In genomic region chr6:169173532-169174268, GRCh38 we compare ENCODE assay signal across 15 cellular contexts.
DNase-seq lines count a peak whose midpoint lies in the region; ATAC-seq and TF ChIP-seq lines count a peak whose summit lies in the region.
"Had no signal": no experiment of that assay in that cellular context is flagged by ENCODE, and none has a peak within 500 bp of the region (broad histone marks: within the 10 kb centered on the region; RNA-seq: fewer than 3 reads in every experiment).

No MANE protein-coding gene starts in this region.

- no peaks in the 10 kb centered on the region for H3K79me2 ChIP-seq in HCT116 (ENCODE audit: insufficient read depth, low read length)
- no peaks in the 10 kb centered on the region for H3K79me2 ChIP-seq in smooth muscle cell (ENCODE audit: low read depth)
- H3K79me2 ChIP-seq in mesendoderm (ENCODE audit: control insufficient read depth, insufficient read depth, low read length) = no peaks in the 10 kb centered on the region

- H4K8ac ChIP-seq in mesendoderm (ENCODE audit: low read depth, low read length) = no peak overlapping the region

- H3K27ac ChIP-seq in HCT116 (ENCODE audit: low read depth, low read length) = no peak overlapping the region
- H3K27ac ChIP-seq in SJSA1 = peak overlapping the region; percentile 96
- H3K27ac ChIP-seq in foreskin keratinocyte = peak overlapping the region; percentile 80
- peak overlapping the region; percentile 48 for H3K27ac ChIP-seq in smooth muscle cell (ENCODE audit: low read depth)
- no peak overlapping the region for H3K27ac ChIP-seq in mesendoderm (ENCODE audit: low read depth, low read length)

- H2BK120ac ChIP-seq in mesendoderm (ENCODE audit: low read depth, low read length) = no peak overlapping the region

- no peak overlapping the region for H3K56ac ChIP-seq in mesendoderm (ENCODE audit: low read length)

- H3K9me3 Mint-ChIP-seq in activated CD8-positive, alpha-beta T cell treated with anti-CD3 and anti-CD28 coated beads for 36 hours = no peaks in the 10 kb centered on the region
- H3K9me3 Mint-ChIP-seq: activated CD4-positive, alpha-beta T cell treated with anti-CD3 and anti-CD28 coated beads, Interleukin-2, amount 10 ng/mL, durations not matched to agents 7 days and 5 days; mesothelial cell of epicardium had no signal

- CTCF ChIA-PET in HCT116 (lab: Charles Lee) = no interaction called here
- CTCF ChIA-PET in activated CD8-positive, alpha-beta T cell treated with anti-CD3 and anti-CD28 coated beads for 36 hours (lab: Charles Lee) = no interaction called here

- no peaks in the 10 kb centered on the region for H3K36me3 Mint-ChIP-seq in activated CD8-positive, alpha-beta T cell treated with anti-CD3 and anti-CD28 coated beads for 36 hours (ENCODE audit: low read depth)
- H3K36me3 Mint-ChIP-seq: mesothelial cell of epicardium had no signal

- H3K36me3 ChIP-seq in HCT116 (ENCODE audit: control insufficient read depth in 1 of 2, insufficient read depth in 2 of 2, low read length in 2 of 2) = no peaks in the 10 kb centered on the region
- peaks cover 31% of the 10 kb centered on the region for H3K36me3 ChIP-seq in SJSA1
- H3K36me3 ChIP-seq in smooth muscle cell (ENCODE audit: low read depth) = no peaks in the 10 kb centered on the region
- no peaks in the 10 kb centered on the region for H3K36me3 ChIP-seq in mesendoderm (ENCODE audit: control insufficient read depth, insufficient read depth, low read length)

- no peak for TF ChIP-seq POLR2A in HCT116 (IDR thresholded peaks at IDR 0.05; ENCODE audit: borderline replicate concordance, extremely low read depth, insufficient read depth, insufficient read length)

- TF ChIP-seq CTCF in HCT116 (IDR thresholded peaks at IDR 0.05 in 2 of 3, conservative IDR thresholded peaks at IDR 0.05 in 1 of 3; ENCODE audit: borderline replicate concordance in 1 of 3, insufficient read depth in 1 of 3, low read depth in 2 of 3, low read length in 2 of 3) (no peak), foreskin keratinocyte (conservative IDR thresholded peaks at IDR 0.05) (no peak), smooth muscle cell (IDR thresholded peaks at IDR 0.05; ENCODE audit: borderline replicate concordance, insufficient read depth, poor library complexity, severe bottlenecking) (no peak)
- TF ChIP-seq CTCF in activated CD8-positive, alpha-beta T cell treated with anti-CD3 and anti-CD28 coated beads for 36 hours (IDR thresholded peaks at IDR 0.05) = no peak

- no peaks in the 10 kb centered on the region for H3F3A ChIP-seq in smooth muscle cell (ENCODE audit: low read depth)

- no peak overlapping the region for H2AFZ ChIP-seq in HCT116 (ENCODE audit: low read depth, low read length, poor library complexity, severe bottlenecking)
- H2AFZ ChIP-seq in smooth muscle cell (ENCODE audit: low read depth) = no peak overlapping the region

- H3K9me2 ChIP-seq in HCT116 (ENCODE audit: insufficient read depth) = no peaks in the 10 kb centered on the region
- H3K9me2 ChIP-seq: SK-N-SH had no signal

- no peak for DNase-seq in HCT116 (ENCODE audit: low read depth, low spot score)
- peak; percentile 35 to 50 for DNase-seq in SJSA1 (ENCODE audit: low read depth in 1 of 2, low spot score in 2 of 2)
- DNase-seq in foreskin keratinocyte = peak; percentile 60 to 86
- no peak for DNase-seq in smooth muscle cell (lab: John Stamatoyannopoulos, UW; ENCODE audit: unreplicated experiment)
- DNase-seq in activated CD8-positive, alpha-beta T cell treated with anti-CD3 and anti-CD28 coated beads for 36 hours = no peak
- DNase-seq in NCI-H1048 (lab: John Stamatoyannopoulos, UW) = no peak
- no peak for DNase-seq in activated effector memory CD4-positive, alpha-beta T cell treated with Interleukin-2 at 50 U/mL for 16 hours
- no peak for DNase-seq in mesendoderm
- DNase-seq: activated CD4-positive, alpha-beta T cell treated with anti-CD3 and anti-CD28 coated beads, Interleukin-2, amount 10 ng/mL, durations not matched to agents 7 days and 5 days; activated naive CD4-positive, alpha-beta T cell treated with anti-CD3 and anti-CD28 coated beads, Interleukin-2, amount 50 U/mL, for 16 hours; activated T-cell treated with anti-CD3 and anti-CD28 coated beads for 4 hours; NCI-H2081 treated with DMSO at 0.1 percent for 48 hours; NCI-H524 treated with DMSO at 0.1 percent for 48 hours; SK-N-SH had no signal

- H3K4me3 Mint-ChIP-seq in activated CD8-positive, alpha-beta T cell treated with anti-CD3 and anti-CD28 coated beads for 36 hours = no peak overlapping the region
- H3K4me3 Mint-ChIP-seq: activated CD4-positive, alpha-beta T cell treated with anti-CD3 and anti-CD28 coated beads, Interleukin-2, amount 10 ng/mL, durations not matched to agents 7 days and 5 days; mesothelial cell of epicardium had no signal

- ATAC-seq in HCT116 (peak; percentile 39), foreskin keratinocyte (peak; percentile 82)
- no peak for ATAC-seq in activated CD8-positive, alpha-beta T cell treated with anti-CD3 and anti-CD28 coated beads for 36 hours

- H3K79me1 ChIP-seq in mesendoderm (ENCODE audit: low read length) = no peaks in the 10 kb centered on the region

- H2AK5ac ChIP-seq in mesendoderm (ENCODE audit: low read length) = no peak overlapping the region

- no peak overlapping the region for H3K9ac ChIP-seq in HCT116 (ENCODE audit: low read length)
- H3K9ac ChIP-seq in smooth muscle cell (ENCODE audit: low read depth) = no peak overlapping the region
- H3K9ac ChIP-seq in mesendoderm (ENCODE audit: low read length) = no peak overlapping the region
- H3K9ac ChIP-seq: SK-N-SH had no signal

- H3K27me3 ChIP-seq in HCT116 (ENCODE audit: insufficient read depth, low read length) (no peaks in the 10 kb centered on the region), SJSA1 (replicated peaks) (no peaks in the 10 kb centered on the region), foreskin keratinocyte (no peaks in the 10 kb centered on the region), smooth muscle cell (ENCODE audit: low read depth) (no peaks in the 10 kb centered on the region), mesendoderm (ENCODE audit: insufficient read depth, low read length, poor library complexity) (no peaks in the 10 kb centered on the region)

- POLR2A ChIA-PET in HCT116 (lab: Charles Lee) = no interaction called here
- POLR2A ChIA-PET in activated CD8-positive, alpha-beta T cell treated with anti-CD3 and anti-CD28 coated beads for 36 hours (lab: Charles Lee) = no interaction called here

- no TSS peak for BruUV-seq in HCT116 (replicated peaks; lab: Mats Ljungman, UMichigan)

- H3K27me3 Mint-ChIP-seq in activated CD8-positive, alpha-beta T cell treated with anti-CD3 and anti-CD28 coated beads for 36 hours = no peaks in the 10 kb centered on the region
- H3K27me3 Mint-ChIP-seq: activated CD4-positive, alpha-beta T cell treated with anti-CD3 and anti-CD28 coated beads, Interleukin-2, amount 10 ng/mL, durations not matched to agents 7 days and 5 days had no signal

- H3K4me2 ChIP-seq in HCT116 (ENCODE audit: low read length) (peak overlapping the region; percentile 48), smooth muscle cell (peak overlapping the region; percentile 38), mesendoderm (ENCODE audit: low read length) (no peak overlapping the region)
- H3K4me2 ChIP-seq: SK-N-SH had no signal

- H3K4ac ChIP-seq in mesendoderm (ENCODE audit: low read depth, low read length) = no peak overlapping the region

- intact Hi-C loops in HCT116 (cut with micrococcal nuclease) = no loop called here
- intact Hi-C loops in activated CD8-positive, alpha-beta T cell treated with anti-CD3 and anti-CD28 coated beads for 36 hours (cut with micrococcal nuclease) = no loop called here

- no peak overlapping the region for H2BK5ac ChIP-seq in mesendoderm (ENCODE audit: low read length)

- no peak for TF ChIP-seq RAD21 in HCT116 (IDR thresholded peaks at IDR 0.05; ENCODE audit: low read depth)

- H3K4me1 ChIP-seq in HCT116 (ENCODE audit: control insufficient read depth in 1 of 2, insufficient read depth in 2 of 2, low read length in 2 of 2) (peaks cover 18 to 53% of the 10 kb centered on the region in 2 experiments), SJSA1 (replicated peaks) (peaks cover 38% of the 10 kb centered on the region), foreskin keratinocyte (peaks cover 20% of the 10 kb centered on the region), smooth muscle cell (ENCODE audit: low read depth) (peaks cover 3% of the 10 kb centered on the region), mesendoderm (ENCODE audit: control insufficient read depth, low read depth, low read length) (no peaks in the 10 kb centered on the region)

- H4K20me1 ChIP-seq in HCT116 (ENCODE audit: insufficient read depth) (no peaks in the 10 kb centered on the region), smooth muscle cell (ENCODE audit: low read depth) (no peaks in the 10 kb centered on the region)

- WGBS in smooth muscle cell (ENCODE audit: low lambda C conversion rate) = 86% methylated on average over 25 of the region's 25 CpGs
- WGBS in mesendoderm (ENCODE audit: extremely low coverage, insufficient coverage, low lambda C conversion rate) = no CpG with 5 or more reads among the region's 25 CpGs

- H3K27ac Mint-ChIP-seq in activated CD8-positive, alpha-beta T cell treated with anti-CD3 and anti-CD28 coated beads for 36 hours = no peak overlapping the region
- H3K27ac Mint-ChIP-seq: activated CD4-positive, alpha-beta T cell treated with anti-CD3 and anti-CD28 coated beads, Interleukin-2, amount 10 ng/mL, durations not matched to agents 7 days and 5 days; mesothelial cell of epicardium had no signal

- H4K5ac ChIP-seq in mesendoderm (ENCODE audit: low read length) = no peak overlapping the region

- H3K9me3 ChIP-seq in HCT116 (ENCODE audit: control insufficient read depth in 1 of 2, insufficient read depth in 1 of 2, low read depth in 1 of 2, low read length in 2 of 2) = no peaks in the 10 kb centered on the region
- peaks cover 3% of the 10 kb centered on the region; the same call in 1 of the 2 replicates for H3K9me3 ChIP-seq in SJSA1 (replicated peaks)
- H3K9me3 ChIP-seq in smooth muscle cell (replicated peaks; ENCODE audit: low read depth) = no peaks in the 10 kb centered on the region
- H3K9me3 ChIP-seq: SK-N-SH had no signal

- no peak overlapping the region for H2BK15ac ChIP-seq in mesendoderm (replicated peaks; ENCODE audit: low read depth)

- no peak overlapping the region for H3K4me3 ChIP-seq in HCT116 (replicated peaks in 1 of 2; ENCODE audit: low read depth in 1 of 2, low read length in 2 of 2)
- no peak overlapping the region for H3K4me3 ChIP-seq in SJSA1
- H3K4me3 ChIP-seq in smooth muscle cell = no peak overlapping the region
- no peak overlapping the region for H3K4me3 ChIP-seq in mesendoderm (ENCODE audit: low read length)

- H3K18ac ChIP-seq in mesendoderm (ENCODE audit: low read length) = no peak overlapping the region

- no peak overlapping the region for H3K23ac ChIP-seq in mesendoderm (ENCODE audit: low read length)

- no peaks in the 10 kb centered on the region for H3K4me1 Mint-ChIP-seq in activated CD8-positive, alpha-beta T cell treated with anti-CD3 and anti-CD28 coated beads for 36 hours (ENCODE audit: low read depth)
- H3K4me1 Mint-ChIP-seq: activated CD4-positive, alpha-beta T cell treated with anti-CD3 and anti-CD28 coated beads, Interleukin-2, amount 10 ng/mL, durations not matched to agents 7 days and 5 days had no signal

- RAD21 ChIA-PET in HCT116 (lab: Charles Lee; ENCODE audit: low non-redundant PET in 1 of 2, low total read pairs in 2 of 2, uncharacterized antibody in 2 of 2, unreplicated experiment in 2 of 2) = no interaction called here

TF ChIP-seq in HCT116, 20 proteins besides CTCF, POLR2A, EP300 and RAD21 (continues in another document):
- TF ChIP-seq FOSL1 (IDR thresholded peaks at IDR 0.05; ENCODE audit: low read depth) = no peak; the same call in 1 of the 2 replicates

Comparison
In these comparisons a context has a peak if more than half of its experiments do, and no peak if none do; other contexts are left out.
1. DNase-seq: peak in SJSA1 (2 of 2) and foreskin keratinocyte (2 of 2); none in HCT116 (single experiment), smooth muscle cell (single experiment), activated CD8-positive, alpha-beta T cell treated with anti-CD3 and anti-CD28 coated beads for 36 hours (single experiment), NCI-H1048 (single experiment), activated effector memory CD4-positive, alpha-beta T cell treated with Interleukin-2 at 50 U/mL for 16 hours (single experiment) and mesendoderm (single experiment).
2. H3K27ac ChIP-seq: peak in SJSA1 (single experiment), foreskin keratinocyte (single experiment) and smooth muscle cell (single experiment); none in HCT116 (single experiment) and mesendoderm (single experiment).